16 cellular contexts compared by ENCODE assay signal in genomic region chr15:79179597-79179996, GRCh38.
"Had no signal": no experiment of that assay in that cellular context is flagged by ENCODE, and none has a peak within 500 bp of the region (broad histone marks: within the 10 kb centered on the region; RNA-seq: fewer than 3 reads in every experiment).

No MANE protein-coding gene starts in this region.

- H3K27ac ChIP-seq: brain microvascular endothelial cell, colonic mucosa, sigmoid colon, spleen had no signal

- H3K4me1 ChIP-seq: colonic mucosa, sigmoid colon had no signal

- H3K4me3 ChIP-seq: colonic mucosa, sigmoid colon, spleen had no signal

- H3K36me3 ChIP-seq: brain microvascular endothelial cell, colonic mucosa, sigmoid colon, spleen had no signal

- DNase-seq: activated CD4-positive, alpha-beta T cell treated with anti-CD3 and anti-CD28 coated beads, Interleukin-2, amount 10 ng/mL, durations not matched to agents 7 days and 5 days; activated CD8-positive, alpha-beta T cell treated with anti-CD3 and anti-CD28 coated beads, Interleukin-2, amount 10 ng/mL, durations not matched to agents 7 days and 5 days; activated naive CD4-positive, alpha-beta T cell treated with anti-CD3 and anti-CD28 coated beads, Interleukin-2, amount 10 ng/mL, durations not matched to agents 7 days and 5 days; activated naive CD8-positive, alpha-beta T cell treated with anti-CD3 and anti-CD28 coated beads, Interleukin-2, amount 50 U/mL, for 24 hours; activated T-cell treated with anti-CD3 and anti-CD28 coated beads, Interleukin-2, amount 50 U/mL, for 24 hours; anterior cingulate cortex; colonic mucosa; foreskin melanocyte; nucleus accumbens; sigmoid colon; spleen; stimulated activated naive B cell treated with anti-CD40 and anti-IgM and Interleukin-4, amounts not matched to agents 10 μg/mL and 1 μg/mL and 100 μg/mL, for 72 hours; T-helper 17 cell had no signal

- ATAC-seq: activated CD4-positive, CD25-positive, alpha-beta regulatory T cell treated with anti-CD3 and anti-CD28 coated beads, Interleukin-2, amount 50 U/mL, for 24 hours; activated CD8-positive, alpha-beta T cell treated with anti-CD3 and anti-CD28 coated beads, Interleukin-2, amount 10 ng/mL, durations not matched to agents 7 days and 5 days; activated naive CD8-positive, alpha-beta T cell treated with anti-CD3 and anti-CD28 coated beads, Interleukin-2, amount 50 U/mL, for 24 hours; stimulated activated naive B cell treated with anti-CD40 and anti-IgM and Interleukin-4, amounts not matched to agents 10 μg/mL and 1 μg/mL and 100 μg/mL, for 72 hours; T-helper 17 cell had no signal

- H3K27me3 ChIP-seq: brain microvascular endothelial cell, colonic mucosa had no signal

- H3K9me3 ChIP-seq: colonic mucosa, sigmoid colon, spleen had no signal

- FAIRE-seq: endometrium had no signal
